8 cellular contexts compared by ENCODE assay signal in the genomic region with DNA sequence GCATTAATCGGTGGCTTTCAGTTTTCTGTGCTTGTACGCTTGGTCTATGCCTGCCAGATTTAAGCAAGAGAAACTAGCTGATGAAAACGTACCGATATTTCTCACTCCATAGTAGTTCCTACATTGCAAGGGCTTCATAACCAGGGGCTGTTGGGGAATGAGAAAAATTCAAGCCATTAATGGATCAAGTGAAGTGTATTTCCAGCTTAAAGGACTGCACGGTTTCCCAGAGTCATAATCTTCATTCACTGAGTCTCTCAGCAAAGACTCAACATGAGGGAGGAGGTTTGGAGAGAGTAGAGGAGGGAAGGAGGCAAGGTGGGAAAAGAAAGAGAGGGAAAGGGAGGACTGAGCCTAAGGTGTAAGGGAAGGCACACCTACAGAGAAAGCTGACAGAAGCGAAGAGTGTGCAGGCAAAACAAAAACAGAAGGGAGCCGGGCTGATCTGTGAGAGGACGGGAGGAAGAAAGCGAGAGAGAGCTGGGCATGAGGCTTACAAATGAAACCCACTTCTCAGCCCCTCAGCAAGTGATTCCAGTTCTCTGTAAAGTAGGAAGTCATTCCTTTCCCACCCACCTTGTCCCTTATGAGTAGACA. TPM values are rescaled to one million over a fixed set of nuclear protein-coding genes. Genes with fewer than 3 reads are reported as not detected.
DNase-seq lines count a peak whose midpoint lies in the region; ATAC-seq, FAIRE-seq and TF ChIP-seq lines count a peak whose summit lies in the region.

No MANE protein-coding gene starts in this region.

- DNase-seq in bronchial epithelial cell (ENCODE audit: low read depth) (peak; percentile 4), HK-2 (ENCODE audit: unreplicated experiment) (no peak), ureter (ENCODE audit: low spot score) (no peak), ACHN (no peak), GM19239 (ENCODE audit: insufficient read length, low spot score) (no peak)
- DNase-seq in naive thymus-derived CD8-positive, alpha-beta T cell, result peak in 1 of 10 donors; percentile 33

- TF ChIP-seq CTCF in bronchial epithelial cell (IDR thresholded peaks at IDR 0.05; ENCODE audit: insufficient read depth, low read length, severe bottlenecking), result no peak

- H3K36me3 Mint-ChIP-seq in naive thymus-derived CD8-positive, alpha-beta T cell, result peaks cover 51 to 67% (median 52%) of the 10 kb centered on the region in 3 donors

- in situ Hi-C loops in ACHN (cut with HindIII; ENCODE audit: low pct_ligation_motif_present, low pct_unique_long_range_greater_than_20kb, low sequenced_read_pairs), result no loop called here

- no peaks in the 10 kb centered on the region for H3K27me3 ChIP-seq in bronchial epithelial cell (ENCODE audit: control insufficient read depth, insufficient read depth, low read length)

- ATAC-seq in GM19372 (IDR thresholded peaks at IDR 0.05; ENCODE audit: low read depth, unreplicated experiment), result peak; percentile 31
- ATAC-seq in HG03520 (IDR thresholded peaks at IDR 0.05; ENCODE audit: unreplicated experiment), result peak; percentile 42
- ATAC-seq in naive thymus-derived CD8-positive, alpha-beta T cell, result peak; percentile 27 to 48

- peak overlapping the region; percentile 15 for H3K4me3 ChIP-seq in bronchial epithelial cell (ENCODE audit: low read depth, low read length)

- H3K9me3 Mint-ChIP-seq in naive thymus-derived CD8-positive, alpha-beta T cell, result peaks cover 12 to 59% (median 28%) of the 10 kb centered on the region in 9 donors

- peaks cover 42 to 93% (median 83%) of the 10 kb centered on the region in 4 donors for H3K4me1 Mint-ChIP-seq in naive thymus-derived CD8-positive, alpha-beta T cell

- H3K27ac Mint-ChIP-seq in naive thymus-derived CD8-positive, alpha-beta T cell, result peak overlapping the region; percentile 95 to 100 (median 98)

- FAIRE-seq in bronchial epithelial cell (lab: Jason Lieb, UNC), result no peak
- FAIRE-seq in GM19239 (lab: Jason Lieb, UNC), result no peak

- H3K36me3 ChIP-seq in bronchial epithelial cell (ENCODE audit: control insufficient read depth, insufficient read depth, low read length), result no peaks in the 10 kb centered on the region

- H3K27me3 Mint-ChIP-seq in naive thymus-derived CD8-positive, alpha-beta T cell, result no peaks in the 10 kb centered on the region

- H3K4me3 Mint-ChIP-seq in naive thymus-derived CD8-positive, alpha-beta T cell, result peak overlapping the region; percentile 94 to 100 (median 97)

- POLR2A ChIA-PET in naive thymus-derived CD8-positive, alpha-beta T cell (lab: Charles Lee), result interaction anchor here (0.6 to 9.2 kb wide), 47 partner anchors 9 to 239 kb away, joined by 3 to 273 read pairs (median 6); a partner anchor contains a TSS

RNA-seq across cellular contexts. Expression of a gene that starts 0.6 kb away (rescaled TPM):
- 0.13 and 0.26 TPM in 2 replicates for total RNA-seq in bronchial epithelial cell
- 100 to 1,000 TPM; 231 to 238 TPM for total RNA-seq in naive thymus-derived CD8-positive, alpha-beta T cell
- polyA plus RNA-seq in naive thymus-derived CD8-positive, alpha-beta T cell, result 100 to 1,000 TPM in 1 of 3 donors, 10 to 100 TPM in 2; 89.3 to 102 (median 93.8) TPM
- total RNA-seq in ureter, result 11.5 TPM

RNA-seq across cellular contexts. Expression of a gene that starts 30.3 kb away (rescaled TPM):
- total RNA-seq in bronchial epithelial cell, result not detected in 2 replicates
- 100 to 1,000 TPM; 119 TPM for total RNA-seq in naive thymus-derived CD8-positive, alpha-beta T cell
- polyA plus RNA-seq in naive thymus-derived CD8-positive, alpha-beta T cell, result 10 to 100 TPM; 48.0 to 87.4 (median 67.1) TPM
- 3.5 TPM for total RNA-seq in ureter

RNA-seq across cellular contexts. Expression of a gene that starts 51.1 kb away (rescaled TPM):
- total RNA-seq in bronchial epithelial cell (not detected in 2 replicates), ureter (19.2 TPM)
- total RNA-seq in naive thymus-derived CD8-positive, alpha-beta T cell, result 100 to 1,000 TPM; 342 to 364 TPM
- 100 to 1,000 TPM; 320 to 506 (median 401) TPM for polyA plus RNA-seq in naive thymus-derived CD8-positive, alpha-beta T cell

RNA-seq across cellular contexts. Expression of a gene that starts 53.9 kb away (rescaled TPM):
- total RNA-seq in bronchial epithelial cell (not detected in 2 replicates), ureter (26.3 TPM)
- total RNA-seq in naive thymus-derived CD8-positive, alpha-beta T cell, result 100 to 1,000 TPM; 213 to 216 TPM
- polyA plus RNA-seq in naive thymus-derived CD8-positive, alpha-beta T cell, result 100 to 1,000 TPM; 115 to 173 (median 121) TPM

Comparison
In these comparisons a context has a peak if more than half of its experiments do, and no peak if none do; other contexts are left out.
1. RNA of a gene that starts 0.6 kb away (total RNA-seq): 231 to 238 TPM in naive thymus-derived CD8-positive, alpha-beta T cell; 11.5 TPM in ureter (single experiment) and 0.13 to 0.26 TPM in bronchial epithelial cell; every median in the first group is over 10 times any median in the second.
2. RNA of a gene that starts 30.3 kb away (total RNA-seq): 119 TPM in naive thymus-derived CD8-positive, alpha-beta T cell; 3.5 TPM in ureter (single experiment) and not detected in bronchial epithelial cell; every median in the first group is over 10 times any median in the second.
3. RNA of a gene that starts 51.1 kb away (total RNA-seq): 342 to 364 TPM in naive thymus-derived CD8-positive, alpha-beta T cell and 19.2 TPM in ureter (single experiment); not detected in bronchial epithelial cell; every median in the first group is over 10 times any median in the second.
4. Peak in every context shown above with its lines, with median percentiles within 50 percentile points of each other: ATAC-seq.